ENCODE assay signal across 19 cellular contexts in the genomic region with DNA sequence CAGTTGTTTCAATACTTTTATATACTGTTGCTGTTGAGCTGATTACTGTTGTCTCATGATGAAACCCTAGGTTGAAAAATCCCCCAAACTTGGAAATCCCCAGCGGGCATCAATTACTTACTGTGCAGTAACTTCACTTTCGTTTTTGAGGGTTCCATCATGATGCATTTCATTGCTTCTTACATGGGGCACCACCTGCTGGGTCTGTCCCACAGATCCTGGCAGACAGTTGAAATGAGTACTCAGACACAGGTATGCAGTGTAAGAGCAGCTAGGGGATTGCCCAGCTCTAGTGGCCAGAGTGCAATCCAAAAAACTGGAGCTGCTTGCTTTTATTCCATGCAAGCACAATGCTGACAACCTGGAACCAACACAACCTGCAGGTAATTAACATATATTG.
DNase-seq lines count a peak whose midpoint lies in the region; ATAC-seq lines count a peak whose summit lies in the region.
"Had no signal": no experiment of that assay in that cellular context is flagged by ENCODE, and none has a peak within 500 bp of the region (broad histone marks: within the 10 kb centered on the region; RNA-seq: fewer than 3 reads in every experiment).

No MANE protein-coding gene starts in this region.

- peak; percentile 53 to 63 for ATAC-seq in activated CD4-positive, CD25-positive, alpha-beta regulatory T cell treated with anti-CD3 and anti-CD28 coated beads, Interleukin-2, amount 50 U/mL, for 24 hours
- ATAC-seq in HG02852 (IDR thresholded peaks at IDR 0.05; ENCODE audit: unreplicated experiment) (peak; percentile 50), HG02981 (IDR thresholded peaks at IDR 0.05; ENCODE audit: unreplicated experiment) (no peak)
- ATAC-seq: psoas muscle had no signal

- no peak for DNase-seq in activated CD4-positive, CD25-positive, alpha-beta regulatory T cell (lab: John Stamatoyannopoulos, UW)
- DNase-seq in ELR (ENCODE audit: low read depth) (peak; percentile 43), RPMI8226 (peak; percentile 69), NCI-H146 treated with DMSO at 0.1 percent for 48 hours (lab: John Stamatoyannopoulos, UW; ENCODE audit: unreplicated experiment) (no peak), posterior vena cava (ENCODE audit: low spot score) (no peak)
- DNase-seq: activated CD4-positive, alpha-beta T cell treated with anti-CD3 and anti-CD28 coated beads, Interleukin-2, amount 50 U/mL, for 4 hours; aorta; endodermal cell; kidney; mesenchymal stem cell; NCI-H1105; NCI-H2171; NCI-H774; nephron progenitor cell; Peyer's patch; psoas muscle had no signal

- intact Hi-C loops in posterior vena cava (cut with DNase I) = no loop called here

Comparison
In these comparisons a context has a peak if more than half of its experiments do, and no peak if none do; other contexts are left out.
1. DNase-seq: peak in ELR (single experiment) and RPMI8226 (single experiment); none in activated CD4-positive, CD25-positive, alpha-beta regulatory T cell (0 of 4), NCI-H146 treated with DMSO at 0.1 percent for 48 hours (single experiment) and posterior vena cava (single experiment).